In the genomic region with DNA sequence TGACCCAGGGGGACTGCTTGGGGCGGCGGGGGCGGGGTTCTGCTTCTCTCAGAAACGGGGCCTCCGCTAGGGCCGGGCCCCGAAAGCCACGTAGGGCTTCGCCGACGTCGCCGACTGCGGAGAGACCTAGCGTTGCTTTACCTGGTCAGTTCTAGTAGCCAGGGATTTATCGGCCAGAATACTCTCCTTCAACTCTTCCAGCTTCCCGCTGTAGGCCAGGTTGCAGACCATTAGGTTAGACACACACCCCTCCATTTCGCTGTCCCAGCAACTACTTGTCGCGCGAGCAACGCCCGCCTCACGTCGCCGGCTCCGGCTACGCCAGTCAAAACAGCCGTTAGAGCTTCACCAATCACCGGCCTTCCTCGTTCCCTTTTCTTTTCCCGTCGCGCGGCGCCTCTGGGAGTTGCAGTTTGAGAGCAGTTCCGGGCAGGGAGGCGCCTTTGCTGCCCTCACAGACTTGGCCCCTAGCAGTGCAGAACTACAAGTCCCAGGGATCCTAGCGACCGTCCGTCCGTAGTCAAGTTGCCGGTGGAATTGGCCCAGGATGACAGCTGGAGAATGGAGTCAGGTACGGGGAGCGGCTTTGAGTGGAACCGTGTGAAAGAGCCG, we compare ENCODE assay signal across 1 cellular context.
A peak's percentile ranks its signal among the peaks of the same experiment; 100 is the strongest.
TF ChIP-seq lines count a peak whose summit lies in the region.

Gene ATG4A (plus strand): TSS at position 513 of the 612 bp plus-strand sequence. CDS start 49 bp downstream, at position 562.
Gene PSMD10 (minus strand): TSS at position 277 of the 612 bp plus-strand sequence. CDS start 22 bp downstream, at position 255.

TF ChIP-seq in HepG2, 621 proteins besides CTCF, POLR2A, EP300 and RAD21 (continues in another document):
- TF ChIP-seq GMEB2 (CRISPR knock-in tag; IDR thresholded peaks at IDR 0.05; ENCODE audit: low read depth): peak; percentile 78
- TF ChIP-seq KDM4B (CRISPR knock-in tag; IDR thresholded peaks at IDR 0.05): 0 out of 2 replicates have a peak, but pooled peaks have one; percentile 26
- TF ChIP-seq ZMAT3 (CRISPR knock-in tag; conservative IDR thresholded peaks at IDR 0.05): no peak
- TF ChIP-seq HDAC1 (CRISPR knock-in tag; IDR thresholded peaks at IDR 0.05): peak; percentile 65
- TF ChIP-seq ATAD3A (CRISPR knock-in tag; IDR thresholded peaks at IDR 0.05): no peak
- peak; percentile 95 for TF ChIP-seq CREM (IDR thresholded peaks at IDR 0.05)
- TF ChIP-seq CREM (CRISPR knock-in tag; IDR thresholded peaks at IDR 0.05): no peak
- TF ChIP-seq DMAP1 (CRISPR knock-in tag; IDR thresholded peaks at IDR 0.05): peak; percentile 58; the same call in 1 of the 2 replicates
- TF ChIP-seq, protein P1, sequence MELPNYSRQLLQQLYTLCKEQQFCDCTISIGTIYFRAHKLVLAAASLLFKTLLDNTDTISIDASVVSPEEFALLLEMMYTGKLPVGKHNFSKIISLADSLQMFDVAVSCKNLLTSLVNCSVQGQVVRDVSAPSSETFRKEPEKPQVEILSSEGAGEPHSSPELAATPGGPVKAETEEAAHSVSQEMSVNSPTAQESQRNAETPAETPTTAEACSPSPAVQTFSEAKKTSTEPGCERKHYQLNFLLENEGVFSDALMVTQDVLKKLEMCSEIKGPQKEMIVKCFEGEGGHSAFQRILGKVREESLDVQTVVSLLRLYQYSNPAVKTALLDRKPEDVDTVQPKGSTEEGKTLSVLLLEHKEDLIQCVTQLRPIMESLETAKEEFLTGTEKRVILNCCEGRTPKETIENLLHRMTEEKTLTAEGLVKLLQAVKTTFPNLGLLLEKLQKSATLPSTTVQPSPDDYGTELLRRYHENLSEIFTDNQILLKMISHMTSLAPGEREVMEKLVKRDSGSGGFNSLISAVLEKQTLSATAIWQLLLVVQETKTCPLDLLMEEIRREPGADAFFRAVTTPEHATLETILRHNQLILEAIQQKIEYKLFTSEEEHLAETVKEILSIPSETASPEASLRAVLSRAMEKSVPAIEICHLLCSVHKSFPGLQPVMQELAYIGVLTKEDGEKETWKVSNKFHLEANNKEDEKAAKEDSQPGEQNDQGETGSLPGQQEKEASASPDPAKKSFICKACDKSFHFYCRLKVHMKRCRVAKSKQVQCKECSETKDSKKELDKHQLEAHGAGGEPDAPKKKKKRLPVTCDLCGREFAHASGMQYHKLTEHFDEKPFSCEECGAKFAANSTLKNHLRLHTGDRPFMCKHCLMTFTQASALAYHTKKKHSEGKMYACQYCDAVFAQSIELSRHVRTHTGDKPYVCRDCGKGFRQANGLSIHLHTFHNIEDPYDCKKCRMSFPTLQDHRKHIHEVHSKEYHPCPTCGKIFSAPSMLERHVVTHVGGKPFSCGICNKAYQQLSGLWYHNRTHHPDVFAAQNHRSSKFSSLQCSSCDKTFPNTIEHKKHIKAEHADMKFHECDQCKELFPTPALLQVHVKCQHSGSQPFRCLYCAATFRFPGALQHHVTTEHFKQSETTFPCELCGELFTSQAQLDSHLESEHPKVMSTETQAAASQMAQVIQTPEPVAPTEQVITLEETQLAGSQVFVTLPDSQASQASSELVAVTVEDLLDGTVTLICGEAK (IDR thresholded peaks at IDR 0.05): no peak
- TF ChIP-seq, protein P1 (CRISPR knock-in tag; IDR thresholded peaks at IDR 0.05): no peak; the same call in 1 of the 2 replicates
- TF ChIP-seq ZNF644 (CRISPR knock-in tag; IDR thresholded peaks at IDR 0.05; ENCODE audit: low read depth): no peak
- no peak for TF ChIP-seq HDAC6 (IDR thresholded peaks at IDR 0.05; ENCODE audit: low read depth, low read length)
- TF ChIP-seq SP4 (CRISPR knock-in tag; IDR thresholded peaks at IDR 0.05): peak; percentile 41; the same call in 1 of the 2 replicates
- TF ChIP-seq ELF3 (CRISPR knock-in tag; IDR thresholded peaks at IDR 0.05): 0 out of 2 replicates have a peak, but pooled peaks have one; percentile 23
- peak; percentile 54 for TF ChIP-seq SALL1 (CRISPR knock-in tag; IDR thresholded peaks at IDR 0.05)
- peak; percentile 37; the same call in 1 of the 2 replicates for TF ChIP-seq TFAP4 (IDR thresholded peaks at IDR 0.05; ENCODE audit: borderline replicate concordance, low read depth)
- no peak for TF ChIP-seq KLF12 (CRISPR knock-in tag; IDR thresholded peaks at IDR 0.05; ENCODE audit: borderline replicate concordance)
- peak; percentile 77 for TF ChIP-seq POLR2G (IDR thresholded peaks at IDR 0.05; ENCODE audit: low read depth, low read length)
- no peak for TF ChIP-seq ZNF234 (CRISPR knock-in tag; conservative IDR thresholded peaks at IDR 0.05)
- TF ChIP-seq ZNF367 (CRISPR knock-in tag; IDR thresholded peaks at IDR 0.05; ENCODE audit: borderline replicate concordance): no peak
- no peak for TF ChIP-seq MBD4 (IDR thresholded peaks at IDR 0.05; ENCODE audit: borderline replicate concordance, low read length)
- TF ChIP-seq SP2 (CRISPR knock-in tag; IDR thresholded peaks at IDR 0.05): peak; percentile 53; the same call in 1 of the 2 replicates
- TF ChIP-seq, protein P2, sequence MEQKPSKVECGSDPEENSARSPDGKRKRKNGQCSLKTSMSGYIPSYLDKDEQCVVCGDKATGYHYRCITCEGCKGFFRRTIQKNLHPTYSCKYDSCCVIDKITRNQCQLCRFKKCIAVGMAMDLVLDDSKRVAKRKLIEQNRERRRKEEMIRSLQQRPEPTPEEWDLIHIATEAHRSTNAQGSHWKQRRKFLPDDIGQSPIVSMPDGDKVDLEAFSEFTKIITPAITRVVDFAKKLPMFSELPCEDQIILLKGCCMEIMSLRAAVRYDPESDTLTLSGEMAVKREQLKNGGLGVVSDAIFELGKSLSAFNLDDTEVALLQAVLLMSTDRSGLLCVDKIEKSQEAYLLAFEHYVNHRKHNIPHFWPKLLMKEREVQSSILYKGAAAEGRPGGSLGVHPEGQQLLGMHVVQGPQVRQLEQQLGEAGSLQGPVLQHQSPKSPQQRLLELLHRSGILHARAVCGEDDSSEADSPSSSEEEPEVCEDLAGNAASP (CRISPR knock-in tag; IDR thresholded peaks at IDR 0.05; ENCODE audit: borderline replicate concordance): 0 out of 2 replicates have a peak, but pooled peaks have one; percentile 2
- TF ChIP-seq RBFOX2 (IDR thresholded peaks at IDR 0.05; ENCODE audit: low read depth, low read length): peak; percentile 73
- TF ChIP-seq, protein P3, sequence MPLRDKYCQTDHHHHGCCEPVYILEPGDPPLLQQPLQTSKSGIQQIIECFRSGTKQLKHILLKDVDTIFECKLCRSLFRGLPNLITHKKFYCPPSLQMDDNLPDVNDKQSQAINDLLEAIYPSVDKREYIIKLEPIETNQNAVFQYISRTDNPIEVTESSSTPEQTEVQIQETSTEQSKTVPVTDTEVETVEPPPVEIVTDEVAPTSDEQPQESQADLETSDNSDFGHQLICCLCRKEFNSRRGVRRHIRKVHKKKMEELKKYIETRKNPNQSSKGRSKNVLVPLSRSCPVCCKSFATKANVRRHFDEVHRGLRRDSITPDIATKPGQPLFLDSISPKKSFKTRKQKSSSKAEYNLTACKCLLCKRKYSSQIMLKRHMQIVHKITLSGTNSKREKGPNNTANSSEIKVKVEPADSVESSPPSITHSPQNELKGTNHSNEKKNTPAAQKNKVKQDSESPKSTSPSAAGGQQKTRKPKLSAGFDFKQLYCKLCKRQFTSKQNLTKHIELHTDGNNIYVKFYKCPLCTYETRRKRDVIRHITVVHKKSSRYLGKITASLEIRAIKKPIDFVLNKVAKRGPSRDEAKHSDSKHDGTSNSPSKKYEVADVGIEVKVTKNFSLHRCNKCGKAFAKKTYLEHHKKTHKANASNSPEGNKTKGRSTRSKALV (CRISPR knock-in tag; IDR thresholded peaks at IDR 0.05): no peak
- peak; percentile 90 for TF ChIP-seq HCFC1 (IDR thresholded peaks at IDR 0.05; ENCODE audit: low read depth, low read length)
- TF ChIP-seq ZXDC (CRISPR knock-in tag; IDR thresholded peaks at IDR 0.05): no peak
- TF ChIP-seq ARID4A (CRISPR knock-in tag; IDR thresholded peaks at IDR 0.05; ENCODE audit: borderline replicate concordance): peak; percentile 76
